In the genomic region with DNA sequence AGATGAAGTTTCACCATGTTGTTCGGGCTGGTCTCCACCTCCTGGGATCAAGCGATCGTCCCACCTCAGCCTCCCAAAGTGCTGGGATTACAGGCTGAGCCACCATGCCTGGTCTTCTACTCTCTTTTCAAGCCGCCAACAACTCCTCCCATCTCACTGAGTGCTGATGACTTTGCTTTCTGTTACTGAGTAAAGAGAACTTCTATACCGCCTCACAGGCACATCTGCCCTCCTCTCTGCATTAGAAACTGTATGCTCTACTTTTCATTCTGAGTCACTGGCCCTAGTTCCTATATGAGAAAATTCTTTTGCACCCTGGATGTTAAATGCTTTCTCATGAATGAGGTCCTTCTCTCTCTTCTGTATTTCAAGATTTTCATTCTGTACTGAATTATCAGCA, we compare ENCODE assay signal across 18 cellular contexts. TPM values are rescaled to one million over a fixed set of nuclear protein-coding genes. Genes with fewer than 3 reads are reported as not detected.
DNase-seq lines count a peak whose midpoint lies in the region; ATAC-seq and TF ChIP-seq lines count a peak whose summit lies in the region.
"Had no signal": no experiment of that assay in that cellular context is flagged by ENCODE, and none has a peak within 500 bp of the region (broad histone marks: within the 10 kb centered on the region; RNA-seq: fewer than 3 reads in every experiment).

No MANE protein-coding gene starts in this region.

- POLR2A ChIA-PET in activated CD4-positive, alpha-beta T cell treated with anti-CD3 and anti-CD28 coated beads, Interleukin-2, amount 10 ng/mL, durations not matched to agents 7 days and 5 days (lab: Charles Lee), result no interaction called here
- POLR2A ChIA-PET in A673 (lab: Charles Lee; ENCODE audit: low non-redundant PET), result no interaction called here

- H3K4me1 Mint-ChIP-seq in activated CD4-positive, alpha-beta T cell treated with anti-CD3 and anti-CD28 coated beads, Interleukin-2, amount 10 ng/mL, durations not matched to agents 7 days and 5 days, result peaks cover 35% of the 10 kb centered on the region
- peaks cover 39% of the 10 kb centered on the region for H3K4me1 Mint-ChIP-seq in central memory CD8-positive, alpha-beta T cell
- H3K4me1 Mint-ChIP-seq in stimulated activated effector memory CD8-positive, alpha-beta T cell treated with anti-CD3 and anti-CD28 coated beads, Interleukin-12 subunit alpha, Interleukin-12 subunit beta, amount 100 ng/mL, for 72 hours, result peaks cover 32% of the 10 kb centered on the region

- H3K36me3 ChIP-seq in A673 (ENCODE audit: insufficient read depth, low read length, poor library complexity, severe bottlenecking), result no peaks in the 10 kb centered on the region

- H3K27me3 ChIP-seq in A673 (replicated peaks; ENCODE audit: insufficient read depth, low read depth, low read length, poor library complexity), result no peaks in the 10 kb centered on the region

- no TSS peak for BruUV-seq in A673 (replicated peaks; lab: Mats Ljungman, UMichigan)

- H3K4me3 Mint-ChIP-seq in activated CD4-positive, alpha-beta T cell treated with anti-CD3 and anti-CD28 coated beads, Interleukin-2, amount 10 ng/mL, durations not matched to agents 7 days and 5 days, result no peak overlapping the region
- peak overlapping the region; percentile 82 for H3K4me3 Mint-ChIP-seq in central memory CD8-positive, alpha-beta T cell
- peak overlapping the region; percentile 68 for H3K4me3 Mint-ChIP-seq in stimulated activated effector memory CD8-positive, alpha-beta T cell treated with anti-CD3 and anti-CD28 coated beads, Interleukin-12 subunit alpha, Interleukin-12 subunit beta, amount 100 ng/mL, for 72 hours

- no peak for TF ChIP-seq CTCF in A673 (conservative IDR thresholded peaks at IDR 0.05; ENCODE audit: low read depth, low read length)

- H3K9me3 ChIP-seq in A673 (ENCODE audit: low read depth, low read length, poor library complexity, severe bottlenecking), result no peaks in the 10 kb centered on the region

- peaks cover 5% of the 10 kb centered on the region for H3K4me1 ChIP-seq in A673 (ENCODE audit: insufficient read depth, low read length, poor library complexity, severe bottlenecking)

- ATAC-seq in central memory CD8-positive, alpha-beta T cell (replicated peaks; ENCODE audit: extremely low read depth, poor library complexity, severe bottlenecking), result no peak
- ATAC-seq in stimulated activated effector memory CD8-positive, alpha-beta T cell treated with anti-CD3 and anti-CD28 coated beads, Interleukin-12 subunit alpha, Interleukin-12 subunit beta, amount 100 ng/mL, for 72 hours, result peak; percentile 79
- ATAC-seq in HG02970 (IDR thresholded peaks at IDR 0.05; ENCODE audit: low FRiP score, unreplicated experiment), result no peak
- ATAC-seq: HCT116, PC-3 had no signal

- no peak overlapping the region for H3K27ac ChIP-seq in A673 (ENCODE audit: low read depth, low read length, poor library complexity, severe bottlenecking)
- H3K27ac ChIP-seq: GM23248 had no signal

- no peak overlapping the region for H3K4me3 ChIP-seq in A673 (ENCODE audit: low read depth, low read length, poor library complexity, severe bottlenecking)
- H3K4me3 ChIP-seq: GM23248 had no signal

- H3K9me3 Mint-ChIP-seq in activated CD4-positive, alpha-beta T cell treated with anti-CD3 and anti-CD28 coated beads, Interleukin-2, amount 10 ng/mL, durations not matched to agents 7 days and 5 days, result peaks cover 41% of the 10 kb centered on the region
- H3K9me3 Mint-ChIP-seq in central memory CD8-positive, alpha-beta T cell, result peaks cover 7% of the 10 kb centered on the region
- H3K9me3 Mint-ChIP-seq in stimulated activated effector memory CD8-positive, alpha-beta T cell treated with anti-CD3 and anti-CD28 coated beads, Interleukin-12 subunit alpha, Interleukin-12 subunit beta, amount 100 ng/mL, for 72 hours, result peaks cover 18% of the 10 kb centered on the region

- peak overlapping the region; percentile 57 for H3K27ac Mint-ChIP-seq in activated CD4-positive, alpha-beta T cell treated with anti-CD3 and anti-CD28 coated beads, Interleukin-2, amount 10 ng/mL, durations not matched to agents 7 days and 5 days
- H3K27ac Mint-ChIP-seq in central memory CD8-positive, alpha-beta T cell (ENCODE audit: low read depth), result peak overlapping the region; percentile 94
- H3K27ac Mint-ChIP-seq in stimulated activated effector memory CD8-positive, alpha-beta T cell treated with anti-CD3 and anti-CD28 coated beads, Interleukin-12 subunit alpha, Interleukin-12 subunit beta, amount 100 ng/mL, for 72 hours, result peak overlapping the region; percentile 70

- peaks cover 24% of the 10 kb centered on the region for H3K36me3 Mint-ChIP-seq in activated CD4-positive, alpha-beta T cell treated with anti-CD3 and anti-CD28 coated beads, Interleukin-2, amount 10 ng/mL, durations not matched to agents 7 days and 5 days (ENCODE audit: low read depth)
- peaks cover 12% of the 10 kb centered on the region for H3K36me3 Mint-ChIP-seq in central memory CD8-positive, alpha-beta T cell (ENCODE audit: insufficient read depth)
- peaks cover 8% of the 10 kb centered on the region for H3K36me3 Mint-ChIP-seq in stimulated activated effector memory CD8-positive, alpha-beta T cell treated with anti-CD3 and anti-CD28 coated beads, Interleukin-12 subunit alpha, Interleukin-12 subunit beta, amount 100 ng/mL, for 72 hours

- DNase-seq in activated CD4-positive, alpha-beta T cell treated with anti-CD3 and anti-CD28 coated beads, Interleukin-2, amount 10 ng/mL, durations not matched to agents 7 days and 5 days, result no peak
- no peak for DNase-seq in activated CD4-positive, alpha-beta T cell treated with anti-CD3 and anti-CD28 coated beads for 48 hours
- peak; percentile 5 for DNase-seq in stimulated activated CD4-positive, alpha-beta T cell treated with anti-CD3 and anti-CD28 coated beads, Interleukin-1b, Interleukin-23, amount 100 ng/mL, for 48 hours
- no peak for DNase-seq in stimulated activated CD4-positive, alpha-beta T cell treated with anti-CD3 and anti-CD28 coated beads, Interleukin-15, amount 100 ng/mL, for 24 hours
- no peak for DNase-seq in central memory CD8-positive, alpha-beta T cell (ENCODE audit: low spot score in 2 of 2)
- no peak for DNase-seq in stimulated activated effector memory CD8-positive, alpha-beta T cell treated with anti-CD3 and anti-CD28 coated beads, Interleukin-12 subunit alpha, Interleukin-12 subunit beta, amount 100 ng/mL, for 72 hours (ENCODE audit: low spot score in 2 of 2)
- no peak for DNase-seq in A673 (ENCODE audit: low spot score)
- DNase-seq: 8988T, C1 segment of cervical spinal cord, Calu3, GM23248, NCI-H146, NCI-H2107, NCI-H345, NCI-H526 treated with DMSO at 0.1 percent for 48 hours, PC-3 had no signal

- CTCF ChIA-PET in activated CD4-positive, alpha-beta T cell treated with anti-CD3 and anti-CD28 coated beads, Interleukin-2, amount 10 ng/mL, durations not matched to agents 7 days and 5 days (lab: Charles Lee), result interaction anchor here (0.6 kb wide), 1 partner anchor 56 kb away, joined by 3 read pairs; no protein-coding TSS in a partner anchor
- CTCF ChIA-PET in A673 (lab: Charles Lee), result no interaction called here

- intact Hi-C loops in A673 (cut with micrococcal nuclease; ENCODE audit: unreplicated experiment), result no loop called here

- peaks cover 14% of the 10 kb centered on the region for H3K27me3 Mint-ChIP-seq in activated CD4-positive, alpha-beta T cell treated with anti-CD3 and anti-CD28 coated beads, Interleukin-2, amount 10 ng/mL, durations not matched to agents 7 days and 5 days
- H3K27me3 Mint-ChIP-seq in central memory CD8-positive, alpha-beta T cell, result no peaks in the 10 kb centered on the region

RNA-seq across cellular contexts. Expression of a gene that starts 2.2 kb away (rescaled TPM):
- under 1 TPM; 0.45 to 0.73 TPM for total RNA-seq in activated CD4-positive, alpha-beta T cell treated with anti-CD3 and anti-CD28 coated beads, Interleukin-2, amount 10 ng/mL, durations not matched to agents 7 days and 5 days
- total RNA-seq in A673 (2021), result 7.9 and 9.7 TPM in 2 replicates

RNA-seq across cellular contexts. Expression of a gene that starts 29.7 kb away (rescaled TPM):
- 1 to 10 TPM; 3.4 to 4.2 TPM for total RNA-seq in activated CD4-positive, alpha-beta T cell treated with anti-CD3 and anti-CD28 coated beads, Interleukin-2, amount 10 ng/mL, durations not matched to agents 7 days and 5 days
- total RNA-seq in A673 (2021), result 5.1 and 7.2 TPM in 2 replicates
